ENCODE assay signal across 2 cellular contexts in the genomic region with DNA sequence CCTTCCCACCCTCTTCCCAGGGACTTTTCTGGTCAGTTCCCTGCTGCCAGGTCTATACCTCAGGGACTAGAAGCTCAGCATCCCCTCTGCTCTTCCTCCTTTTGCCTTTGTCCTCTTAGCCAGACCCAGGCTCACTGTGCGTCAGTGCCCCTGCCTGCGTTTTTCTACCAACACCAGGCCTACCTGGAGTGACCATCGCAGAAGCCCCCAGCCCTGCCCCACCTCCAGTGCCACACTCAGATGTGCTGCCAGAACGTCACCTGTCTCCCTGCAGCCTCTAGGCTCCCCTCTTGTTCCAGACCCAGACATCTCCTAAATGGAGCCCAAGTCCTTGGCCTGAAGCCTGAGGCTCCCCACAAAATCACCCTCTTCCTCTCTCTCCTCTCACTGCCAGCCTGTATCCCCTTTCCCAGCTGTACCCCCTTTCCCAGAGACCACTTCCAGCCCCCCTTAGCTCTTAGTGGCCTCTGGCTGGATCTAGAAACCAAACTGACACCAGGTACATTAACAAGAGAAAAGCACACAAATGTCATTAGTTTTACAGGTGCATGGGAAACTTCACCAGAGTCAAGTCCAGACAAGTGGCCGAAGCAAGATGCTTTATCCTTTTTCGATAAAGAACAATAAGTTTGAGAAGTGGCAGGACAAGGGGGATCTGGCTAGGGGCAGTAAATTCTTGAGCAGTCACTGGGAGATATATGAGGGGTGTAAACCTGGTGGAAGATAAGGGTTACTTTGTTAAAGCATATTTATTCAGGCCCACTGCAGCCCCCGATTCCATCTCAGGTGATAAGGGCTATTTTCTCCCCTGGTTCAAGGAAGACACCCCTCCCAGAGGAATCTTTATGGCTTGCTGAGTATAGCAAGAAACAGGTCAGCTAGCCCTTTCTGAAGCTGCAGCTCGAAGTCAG.
TF ChIP-seq lines count a peak whose summit lies in the region.

No MANE protein-coding gene starts in this region.

TF ChIP-seq in H1, 55 proteins besides CTCF, POLR2A, EP300 and RAD21:
- TF ChIP-seq CBX8 (IDR thresholded peaks at IDR 0.05; ENCODE audit: borderline replicate concordance, low read depth, low read length) (no peak), SIN3A (conservative IDR thresholded peaks at IDR 0.05 in 1 of 2, IDR thresholded peaks at IDR 0.05 in 1 of 2; ENCODE audit: low read depth in 1 of 2, low read length in 2 of 2) (no peak), FOSL1 (IDR thresholded peaks at IDR 0.05; ENCODE audit: insufficient read depth, low read depth, low read length) (no peak), CEBPB (IDR thresholded peaks at IDR 0.05; ENCODE audit: low read depth, low read length) (no peak), JUND (IDR thresholded peaks at IDR 0.05; ENCODE audit: low read length) (no peak), KDM4A (IDR thresholded peaks at IDR 0.05; ENCODE audit: low read depth, low read length, severe bottlenecking) (no peak), SP4 (IDR thresholded peaks at IDR 0.05; ENCODE audit: low read length) (no peak), GTF2F1 (IDR thresholded peaks at IDR 0.05; ENCODE audit: borderline replicate concordance, low read depth, low read length) (no peak), KDM1A (IDR thresholded peaks at IDR 0.05; ENCODE audit: borderline replicate concordance, low read length) (no peak), POU5F1 (IDR thresholded peaks at IDR 0.05; ENCODE audit: low read depth, low read length) (no peak), ZNF274 (IDR thresholded peaks at IDR 0.05; ENCODE audit: borderline replicate concordance, extremely low read depth, low read length) (no peak), RBBP5 (IDR thresholded peaks at IDR 0.05; ENCODE audit: borderline replicate concordance, low read depth, low read length) (no peak), BACH1 (IDR thresholded peaks at IDR 0.05; ENCODE audit: low read length) (no peak), RXRA (IDR thresholded peaks at IDR 0.05; ENCODE audit: insufficient read depth, low read depth, low read length) (no peak), SP2 (IDR thresholded peaks at IDR 0.05; ENCODE audit: low read length) (no peak), PHF8 (conservative IDR thresholded peaks at IDR 0.05; ENCODE audit: low read depth, low read length) (no peak), SAP30 (IDR thresholded peaks at IDR 0.05; ENCODE audit: insufficient read depth, insufficient replicate concordance, low read length) (no peak)
- TF ChIP-seq, protein P1, sequence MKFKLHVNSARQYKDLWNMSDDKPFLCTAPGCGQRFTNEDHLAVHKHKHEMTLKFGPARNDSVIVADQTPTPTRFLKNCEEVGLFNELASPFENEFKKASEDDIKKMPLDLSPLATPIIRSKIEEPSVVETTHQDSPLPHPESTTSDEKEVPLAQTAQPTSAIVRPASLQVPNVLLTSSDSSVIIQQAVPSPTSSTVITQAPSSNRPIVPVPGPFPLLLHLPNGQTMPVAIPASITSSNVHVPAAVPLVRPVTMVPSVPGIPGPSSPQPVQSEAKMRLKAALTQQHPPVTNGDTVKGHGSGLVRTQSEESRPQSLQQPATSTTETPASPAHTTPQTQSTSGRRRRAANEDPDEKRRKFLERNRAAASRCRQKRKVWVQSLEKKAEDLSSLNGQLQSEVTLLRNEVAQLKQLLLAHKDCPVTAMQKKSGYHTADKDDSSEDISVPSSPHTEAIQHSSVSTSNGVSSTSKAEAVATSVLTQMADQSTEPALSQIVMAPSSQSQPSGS (IDR thresholded peaks at IDR 0.05; ENCODE audit: low read length), result no peak
- TF ChIP-seq, protein P2, sequence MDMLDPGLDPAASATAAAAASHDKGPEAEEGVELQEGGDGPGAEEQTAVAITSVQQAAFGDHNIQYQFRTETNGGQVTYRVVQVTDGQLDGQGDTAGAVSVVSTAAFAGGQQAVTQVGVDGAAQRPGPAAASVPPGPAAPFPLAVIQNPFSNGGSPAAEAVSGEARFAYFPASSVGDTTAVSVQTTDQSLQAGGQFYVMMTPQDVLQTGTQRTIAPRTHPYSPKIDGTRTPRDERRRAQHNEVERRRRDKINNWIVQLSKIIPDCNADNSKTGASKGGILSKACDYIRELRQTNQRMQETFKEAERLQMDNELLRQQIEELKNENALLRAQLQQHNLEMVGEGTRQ (IDR thresholded peaks at IDR 0.05; ENCODE audit: low read length), result no peak

TF ChIP-seq in SK-N-SH treated with all-trans-retinoic acid at 6 μM for 48 hours, 23 proteins besides CTCF, POLR2A, EP300 and RAD21:
- TF ChIP-seq TOX (CRISPR knock-in tag; IDR thresholded peaks at IDR 0.05; ENCODE audit: borderline replicate concordance) (no peak), ZFP3 (CRISPR knock-in tag; IDR thresholded peaks at IDR 0.05) (no peak), GLIS3 (CRISPR knock-in tag; IDR thresholded peaks at IDR 0.05) (no peak), ZNF565 (CRISPR knock-in tag; conservative IDR thresholded peaks at IDR 0.05; ENCODE audit: low read depth) (no peak), SNAI2 (CRISPR knock-in tag; IDR thresholded peaks at IDR 0.05) (no peak)
- TF ChIP-seq, protein P3, sequence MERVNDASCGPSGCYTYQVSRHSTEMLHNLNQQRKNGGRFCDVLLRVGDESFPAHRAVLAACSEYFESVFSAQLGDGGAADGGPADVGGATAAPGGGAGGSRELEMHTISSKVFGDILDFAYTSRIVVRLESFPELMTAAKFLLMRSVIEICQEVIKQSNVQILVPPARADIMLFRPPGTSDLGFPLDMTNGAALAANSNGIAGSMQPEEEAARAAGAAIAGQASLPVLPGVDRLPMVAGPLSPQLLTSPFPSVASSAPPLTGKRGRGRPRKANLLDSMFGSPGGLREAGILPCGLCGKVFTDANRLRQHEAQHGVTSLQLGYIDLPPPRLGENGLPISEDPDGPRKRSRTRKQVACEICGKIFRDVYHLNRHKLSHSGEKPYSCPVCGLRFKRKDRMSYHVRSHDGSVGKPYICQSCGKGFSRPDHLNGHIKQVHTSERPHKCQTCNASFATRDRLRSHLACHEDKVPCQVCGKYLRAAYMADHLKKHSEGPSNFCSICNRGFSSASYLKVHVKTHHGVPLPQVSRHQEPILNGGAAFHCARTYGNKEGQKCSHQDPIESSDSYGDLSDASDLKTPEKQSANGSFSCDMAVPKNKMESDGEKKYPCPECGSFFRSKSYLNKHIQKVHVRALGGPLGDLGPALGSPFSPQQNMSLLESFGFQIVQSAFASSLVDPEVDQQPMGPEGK (CRISPR knock-in tag; IDR thresholded peaks at IDR 0.05; ENCODE audit: borderline replicate concordance), result no peak
- TF ChIP-seq, protein P4, sequence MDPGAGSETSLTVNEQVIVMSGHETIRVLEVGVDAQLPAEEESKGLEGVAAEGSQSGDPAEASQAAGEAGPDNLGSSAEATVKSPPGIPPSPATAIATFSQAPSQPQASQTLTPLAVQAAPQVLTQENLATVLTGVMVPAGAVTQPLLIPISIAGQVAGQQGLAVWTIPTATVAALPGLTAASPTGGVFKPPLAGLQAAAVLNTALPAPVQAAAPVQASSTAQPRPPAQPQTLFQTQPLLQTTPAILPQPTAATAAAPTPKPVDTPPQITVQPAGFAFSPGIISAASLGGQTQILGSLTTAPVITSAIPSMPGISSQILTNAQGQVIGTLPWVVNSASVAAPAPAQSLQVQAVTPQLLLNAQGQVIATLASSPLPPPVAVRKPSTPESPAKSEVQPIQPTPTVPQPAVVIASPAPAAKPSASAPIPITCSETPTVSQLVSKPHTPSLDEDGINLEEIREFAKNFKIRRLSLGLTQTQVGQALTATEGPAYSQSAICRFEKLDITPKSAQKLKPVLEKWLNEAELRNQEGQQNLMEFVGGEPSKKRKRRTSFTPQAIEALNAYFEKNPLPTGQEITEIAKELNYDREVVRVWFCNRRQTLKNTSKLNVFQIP (CRISPR knock-in tag; IDR thresholded peaks at IDR 0.05; ENCODE audit: borderline replicate concordance, low read depth), result no peak
